In the genomic region with DNA sequence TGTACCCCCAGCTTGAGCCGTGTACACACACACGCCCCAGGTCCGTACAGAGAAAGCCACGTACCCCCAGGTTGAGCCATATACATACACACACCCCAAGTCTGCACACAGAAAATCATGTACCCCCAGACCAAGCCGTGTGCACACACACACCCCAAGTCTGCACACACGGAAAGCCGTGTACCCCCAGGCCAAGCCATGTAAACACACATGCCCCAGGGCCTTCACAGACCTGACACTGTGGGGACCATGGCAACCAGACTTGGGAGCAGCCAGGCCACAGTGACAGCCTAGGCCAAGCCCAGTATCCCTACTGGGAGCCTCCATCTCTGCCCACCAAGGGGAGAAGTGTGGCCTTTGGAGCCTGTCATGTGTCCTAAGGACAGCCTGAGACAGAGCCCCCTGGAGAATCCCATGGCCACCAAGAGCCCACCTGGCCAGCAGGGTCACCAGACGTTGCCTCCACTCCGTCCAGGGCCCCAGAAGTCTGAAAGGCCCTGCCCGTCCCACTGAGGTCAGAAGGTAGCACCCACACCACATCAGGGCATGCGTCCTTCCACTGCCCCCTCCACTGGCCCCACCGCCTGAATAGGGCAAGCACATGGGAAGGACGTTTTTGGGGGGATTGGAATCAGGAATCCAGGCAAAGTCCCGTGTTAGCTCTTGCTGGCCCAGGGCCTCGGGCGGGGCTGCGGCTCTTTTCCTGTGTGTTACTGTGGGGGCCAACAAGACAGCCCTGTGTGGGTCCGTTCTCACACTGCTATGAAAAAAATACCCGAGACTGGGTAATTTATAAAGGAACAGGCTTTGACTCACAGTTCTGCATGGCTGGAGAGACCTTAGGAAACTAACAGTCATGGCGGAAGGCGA, we compare ENCODE assay signal across 20 cellular contexts.
"Had no signal": no experiment of that assay in that cellular context is flagged by ENCODE, and none has a peak within 500 bp of the region (broad histone marks: within the 10 kb centered on the region; RNA-seq: fewer than 3 reads in every experiment).

No MANE protein-coding gene starts in this region.

- H3K36me3 ChIP-seq: neutrophil, right lobe of liver, suprapubic skin, transverse colon, vagina had no signal

- DNase-seq: effector CD4-positive, alpha-beta T cell; hypothalamus; immature natural killer cell; islet precursor cell; mesenchymal stem cell; mucosa of descending colon; naive B cell; right lobe of liver; stimulated activated CD4-positive, alpha-beta T cell treated with anti-CD3 and anti-CD28 coated beads, Interleukin-2, amount 100 ng/mL, for 24 hours; stimulated activated CD4-positive, alpha-beta T cell treated with anti-CD3 and anti-CD28 coated beads, Interleukin-4, amount 100 ng/mL, for 24 hours; transverse colon had no signal

- H3K27ac ChIP-seq: dorsolateral prefrontal cortex, neutrophil, parathyroid adenoma, right lobe of liver, suprapubic skin, transverse colon, vagina had no signal

- H3K9me3 ChIP-seq: mucosa of descending colon, neutrophil, right lobe of liver, suprapubic skin, transverse colon, vagina had no signal

- H3K4me1 ChIP-seq: parathyroid adenoma, right lobe of liver, suprapubic skin, transverse colon, vagina had no signal

- H3K4me3 ChIP-seq: dorsolateral prefrontal cortex, mucosa of descending colon, right lobe of liver, smooth muscle cell, suprapubic skin, transverse colon, vagina had no signal

- H3K27me3 ChIP-seq: neutrophil, right lobe of liver, transverse colon, vagina had no signal

- ATAC-seq: left lobe of liver; mucosa of descending colon; natural killer cell treated with Interleukin-12 subunit alpha and Interleukin-12 subunit beta and Interleukin-15 and Interleukin-18, amount 100 ng/mL, for 72 hours; stimulated activated memory B cell treated with anti-CD40 and anti-IgM and Interleukin-4, amounts not matched to agents 10 μg/mL and 1 μg/mL and 100 μg/mL, for 72 hours had no signal
